7 cellular contexts compared by ENCODE assay signal in the genomic region with DNA sequence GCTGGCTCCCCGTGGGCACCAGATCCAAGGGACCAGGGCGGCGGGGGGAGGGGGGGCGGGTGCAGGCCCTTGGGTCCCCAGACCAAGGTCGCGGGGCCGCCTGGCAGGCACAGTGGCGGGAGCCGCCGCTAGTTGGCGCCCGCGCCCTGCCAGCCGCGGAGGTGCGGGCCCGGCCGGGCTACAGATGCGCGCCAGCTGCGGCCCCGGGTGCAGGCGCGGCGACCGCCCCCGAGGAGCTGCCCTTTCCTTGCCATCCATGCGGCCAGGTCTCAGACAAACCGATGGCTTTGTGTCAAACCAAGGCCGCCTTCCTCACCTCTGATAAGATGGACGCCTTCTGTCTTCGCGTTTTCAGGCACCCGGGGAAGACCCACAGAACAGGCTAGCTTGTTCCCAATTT.
DNase-seq lines count a peak whose midpoint lies in the region; ATAC-seq and TF ChIP-seq lines count a peak whose summit lies in the region.

No MANE protein-coding gene starts in this region.

- no peak for ATAC-seq in HG02973 (IDR thresholded peaks at IDR 0.05; ENCODE audit: unreplicated experiment)

- H3K4me3 ChIP-seq in retinal pigment epithelial cell (ENCODE audit: low read length) = no peak overlapping the region

- in situ Hi-C loops in GM13976 (cut with MboI; ENCODE audit: low sequenced_read_pairs, unreplicated experiment) = loop anchor here (10.0 kb wide), 1 partner anchor 103 kb away; no protein-coding TSS in a partner anchor

- DNase-seq in GM13976 (ENCODE audit: low spot score) = peak; percentile 85
- peak; percentile 61 for DNase-seq in NCI-H510A treated with DMSO at 0.1 percent for 48 hours (lab: John Stamatoyannopoulos, UW)
- peak; percentile 79 to 86 for DNase-seq in activated T-cell treated with anti-CD3 and anti-CD28 coated beads, Interleukin-2, amount 50 U/mL, for 48 hours
- DNase-seq in glomerular visceral epithelial cell (ENCODE audit: extremely low spot score) = peak; percentile 34
- DNase-seq in retinal pigment epithelial cell (ENCODE audit: low read depth) = no peak
- DNase-seq in NCI-H146 (lab: John Stamatoyannopoulos, UW) = no peak

- TF ChIP-seq CTCF in GM13976 (IDR thresholded peaks at IDR 0.05; ENCODE audit: borderline replicate concordance, control extremely low read depth, extremely low read depth, insufficient read depth, missing control alignments) (peak; percentile 80), retinal pigment epithelial cell (conservative IDR thresholded peaks at IDR 0.05; ENCODE audit: low read depth, low read length) (peak; percentile 49)

Comparison
In these comparisons a context has a peak if more than half of its experiments do, and no peak if none do; other contexts are left out.
1. DNase-seq: peak in GM13976 (single experiment), NCI-H510A treated with DMSO at 0.1 percent for 48 hours (single experiment), activated T-cell treated with anti-CD3 and anti-CD28 coated beads, Interleukin-2, amount 50 U/mL, for 48 hours (2 of 2) and glomerular visceral epithelial cell (single experiment); none in retinal pigment epithelial cell (single experiment) and NCI-H146 (single experiment).